23 cellular contexts compared by ENCODE assay signal in the genomic region with DNA sequence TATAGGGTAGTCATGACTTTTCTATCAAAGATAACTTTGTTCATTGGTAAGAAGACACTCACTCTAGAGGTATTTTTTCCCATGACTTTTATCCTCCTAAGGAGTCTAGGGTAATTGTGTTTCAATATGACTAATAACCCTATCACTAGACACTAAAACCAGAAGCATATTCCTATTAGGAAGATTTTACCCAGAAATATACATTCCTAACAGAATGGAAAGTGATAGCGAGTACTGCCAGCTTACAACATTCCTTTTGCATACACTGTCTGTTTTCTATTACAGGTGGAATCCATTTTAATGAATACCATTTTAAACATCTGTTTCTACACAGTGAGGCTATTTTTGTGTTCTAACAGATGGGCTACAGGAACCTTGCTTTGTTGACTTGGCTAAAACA. TPM values are rescaled to one million over a fixed set of nuclear protein-coding genes. Genes with fewer than 3 reads are reported as not detected.
DNase-seq lines count a peak whose midpoint lies in the region; FAIRE-seq and TF ChIP-seq lines count a peak whose summit lies in the region.
"Had no signal": no experiment of that assay in that cellular context is flagged by ENCODE, and none has a peak within 500 bp of the region (broad histone marks: within the 10 kb centered on the region; RNA-seq: fewer than 3 reads in every experiment).

No MANE protein-coding gene starts in this region.

- POLR2A ChIA-PET in MCF 10A (lab: Yijun Ruan, JAX): interaction anchor here (0.9 kb wide), 1 partner anchor 16 kb away, joined by 3 read pairs; no protein-coding TSS in a partner anchor

- H3K4me3 ChIP-seq in mammary epithelial cell (replicated peaks in 1 of 3; ENCODE audit: insufficient read depth in 1 of 3, low read depth in 2 of 3, low read length in 3 of 3) (no peak overlapping the region), fibroblast of mammary gland (ENCODE audit: control insufficient read depth, low read depth, low read length) (no peak overlapping the region)
- H3K4me3 ChIP-seq: HAP-1, neural progenitor cell, right lobe of liver, SJCRH30, uterus had no signal

- peak; percentile 84 for FAIRE-seq in RCC 7860 (lab: Jason Lieb, UNC)
- FAIRE-seq: kidney had no signal

- CTCF ChIA-PET in mammary epithelial cell (lab: Charles Lee; ENCODE audit: low non-redundant PET) (no interaction called here), MCF 10A (lab: Yijun Ruan, JAX) (no interaction called here)

- no peaks in the 10 kb centered on the region for H3K27me3 ChIP-seq in mammary epithelial cell (ENCODE audit: insufficient read depth, low read length)
- H3K27me3 ChIP-seq: neural progenitor cell, right lobe of liver, SJCRH30, uterus had no signal

- peaks cover 19% of the 10 kb centered on the region for H3K4me1 ChIP-seq in mammary epithelial cell (ENCODE audit: insufficient read depth, low read length)
- H3K4me1 ChIP-seq: neural progenitor cell, right lobe of liver, SJCRH30, uterus had no signal

- in situ Hi-C loops in mammary epithelial cell (cut with MboI; ENCODE audit: low sequenced_read_pairs in 2 of 2): no loop called here

- no peak overlapping the region for H2AFZ ChIP-seq in mammary epithelial cell (ENCODE audit: low read depth, low read length)
- H2AFZ ChIP-seq: neural progenitor cell had no signal

- H3K9me3 Mint-ChIP-seq in MCF 10A (ENCODE audit: unreplicated experiment) (no peaks in the 10 kb centered on the region), progenitor cell of endocrine pancreas (ENCODE audit: low read depth) (no peaks in the 10 kb centered on the region)
- H3K9me3 Mint-ChIP-seq: neural progenitor cell had no signal

- DNase-seq in mammary epithelial cell (peak; percentile 74), MCF 10A (ENCODE audit: unreplicated experiment) (no peak), RCC 7860 (ENCODE audit: low spot score) (peak; percentile 75), fibroblast of mammary gland (ENCODE audit: low read depth) (peak; percentile 85), NAMALWA (ENCODE audit: low spot score) (no peak), amniotic stem cell (lab: John Stamatoyannopoulos, UW) (no peak), NCI-H128 (lab: John Stamatoyannopoulos, UW; ENCODE audit: unreplicated experiment) (no peak), progenitor cell of endocrine pancreas (ENCODE audit: low spot score, unreplicated experiment) (no peak)
- DNase-seq: activated CD4-positive, alpha-beta T cell treated with anti-CD3 and anti-CD28 coated beads for 1 hour; activated effector memory CD4-positive, alpha-beta T cell treated with Interleukin-2 at 50 U/mL for 16 hours; AML-193; Calu3; head of caudate nucleus; kidney; NCI-H1048; NCI-H2227 treated with DMSO at 0.1 percent for 48 hours; right lobe of liver; SJCRH30; stimulated activated CD4-positive, alpha-beta T cell treated with anti-CD3 and anti-CD28 coated beads, Interleukin-2, amount 100 ng/mL, for 24 hours; T-helper 9 cell; uterus had no signal

- peak overlapping the region; percentile 5 for H3K27ac ChIP-seq in mammary epithelial cell (ENCODE audit: insufficient read depth, low read depth, low read length)
- H3K27ac ChIP-seq: neural progenitor cell, right lobe of liver, SJCRH30, uterus had no signal

- TF ChIP-seq CTCF in mammary epithelial cell (conservative IDR thresholded peaks at IDR 0.05 in 1 of 2, IDR thresholded peaks at IDR 0.05 in 1 of 2; ENCODE audit: extremely low read depth in 1 of 2, insufficient read depth in 1 of 2, low read depth in 1 of 2, low read length in 2 of 2): no peak
- no peak for TF ChIP-seq CTCF in MCF 10A (IDR thresholded peaks at IDR 0.05; ENCODE audit: unreplicated experiment)
- no peak for TF ChIP-seq CTCF in fibroblast of mammary gland (conservative IDR thresholded peaks at IDR 0.05; ENCODE audit: control insufficient read depth, insufficient read depth, low read depth, low read length)
- no peak for TF ChIP-seq CTCF in progenitor cell of endocrine pancreas (IDR thresholded peaks at IDR 0.05; ENCODE audit: unreplicated experiment)

- no peaks in the 10 kb centered on the region for H3K9me3 ChIP-seq in mammary epithelial cell (replicated peaks; ENCODE audit: insufficient read depth, low read length)
- H3K9me3 ChIP-seq: HAP-1, right lobe of liver, SJCRH30, uterus had no signal

- peak overlapping the region; percentile 20 for H3K4me2 ChIP-seq in mammary epithelial cell (ENCODE audit: insufficient read depth, low read depth, low read length)
- H3K4me2 ChIP-seq: neural progenitor cell had no signal

- H4K20me1 ChIP-seq in mammary epithelial cell (ENCODE audit: insufficient read depth, low read length): no peaks in the 10 kb centered on the region

- H3K27ac Mint-ChIP-seq in MCF 10A (ENCODE audit: low read depth, unreplicated experiment): no peak overlapping the region
- H3K27ac Mint-ChIP-seq in progenitor cell of endocrine pancreas: no peak overlapping the region
- H3K27ac Mint-ChIP-seq: neural progenitor cell had no signal

- H3K36me3 Mint-ChIP-seq in MCF 10A (ENCODE audit: insufficient read depth, unreplicated experiment) (peaks cover 6% of the 10 kb centered on the region), progenitor cell of endocrine pancreas (ENCODE audit: insufficient read depth) (no peaks in the 10 kb centered on the region)
- H3K36me3 Mint-ChIP-seq: neural progenitor cell had no signal

- H3K4me1 Mint-ChIP-seq in MCF 10A (ENCODE audit: insufficient read depth, unreplicated experiment): peaks cover 8% of the 10 kb centered on the region
- H3K4me1 Mint-ChIP-seq in progenitor cell of endocrine pancreas (ENCODE audit: low read depth): peaks cover 2% of the 10 kb centered on the region
- H3K4me1 Mint-ChIP-seq: neural progenitor cell had no signal

- H3K4me3 Mint-ChIP-seq in MCF 10A (ENCODE audit: unreplicated experiment): no peak overlapping the region
- H3K4me3 Mint-ChIP-seq in progenitor cell of endocrine pancreas (ENCODE audit: low read depth): no peak overlapping the region
- H3K4me3 Mint-ChIP-seq: neural progenitor cell had no signal

- no peaks in the 10 kb centered on the region for H3K79me2 ChIP-seq in mammary epithelial cell (ENCODE audit: insufficient read depth, low read length)

- BruUV-seq in mammary epithelial cell (replicated peaks; lab: Mats Ljungman, UMichigan) (no TSS peak), MCF 10A (replicated peaks; lab: Mats Ljungman, UMichigan) (no TSS peak)

- no peaks in the 10 kb centered on the region for H3K36me3 ChIP-seq in mammary epithelial cell (ENCODE audit: insufficient read depth, low read length)
- H3K36me3 ChIP-seq: HAP-1, neural progenitor cell, right lobe of liver, SJCRH30, uterus had no signal

- dilution Hi-C loops in mammary epithelial cell (cut with HindIII; ENCODE audit: low sequenced_read_pairs): no loop called here

- no peak overlapping the region for H3K9ac ChIP-seq in mammary epithelial cell (ENCODE audit: insufficient read depth, low read length)
- H3K9ac ChIP-seq: neural progenitor cell had no signal

- 36% methylated on average over 1 of the region's 1 CpG for WGBS in mammary epithelial cell (ENCODE audit: low coverage, missing lambda C conversion rate)

- H3K27me3 Mint-ChIP-seq in MCF 10A (ENCODE audit: insufficient read depth, unreplicated experiment) (no peaks in the 10 kb centered on the region), progenitor cell of endocrine pancreas (peaks cover 12% of the 10 kb centered on the region)

- intact Hi-C loops in mammary epithelial cell (cut with micrococcal nuclease): no loop called here
- intact Hi-C loops in MCF 10A (cut with micrococcal nuclease): no loop called here

RNA-seq across cellular contexts. Expression of a gene that starts 31.4 kb away (rescaled TPM):
- not detected for total RNA-seq in mammary epithelial cell
- polyA plus RNA-seq in mammary epithelial cell: not detected
- polyA minus RNA-seq in mammary epithelial cell: not detected
- total RNA-seq in MCF 10A (2022): not detected in 2 replicates
- total RNA-seq in progenitor cell of endocrine pancreas: not detected in 2 replicates
- total RNA-seq: Calu3, kidney, right lobe of liver, SJCRH30, uterus had no signal

Comparison
In these comparisons a context has a peak if more than half of its experiments do, and no peak if none do; other contexts are left out.
1. DNase-seq: peak in mammary epithelial cell (single experiment), RCC 7860 (single experiment) and fibroblast of mammary gland (single experiment); none in MCF 10A (single experiment), NAMALWA (single experiment), amniotic stem cell (single experiment), NCI-H128 (single experiment) and progenitor cell of endocrine pancreas (single experiment).